Comparison of ENCODE assay signal across 8 cellular contexts in genomic region chr17:35242805-35243458, GRCh38. TPM values are rescaled to one million over a fixed set of nuclear protein-coding genes. Genes with fewer than 3 reads are reported as not detected.
DNase-seq lines count a peak whose midpoint lies in the region; ATAC-seq and TF ChIP-seq lines count a peak whose summit lies in the region.

Gene SLFN5, plus strand, starts transcription at chr17:35243072. Its CDS starts 15,619 bp downstream, at chr17:35258691.

- H3K4me1 ChIP-seq in DND-41 (ENCODE audit: insufficient read depth, low read length), result peaks cover 51% of the 10 kb centered on the region
- H3K4me1 ChIP-seq in KMS-11 (ENCODE audit: low read depth, poor library complexity, severe bottlenecking), result peaks cover 29% of the 10 kb centered on the region
- peaks cover 17 to 27% of the 10 kb centered on the region in 2 experiments for H3K4me1 ChIP-seq in neutrophil (ENCODE audit: control insufficient read depth in 1 of 2, insufficient read depth in 1 of 2, low read depth in 1 of 2, low read length in 1 of 2)

- ATAC-seq in DND-41 (ENCODE audit: insufficient read depth, low read depth) (peak; percentile 86), GM21737 (IDR thresholded peaks at IDR 0.05; ENCODE audit: unreplicated experiment) (peak; percentile 47)

- no peaks in the 10 kb centered on the region for H3K36me3 ChIP-seq in DND-41 (ENCODE audit: insufficient read depth, low read length)
- H3K36me3 ChIP-seq in KMS-11 (ENCODE audit: insufficient read depth), result no peaks in the 10 kb centered on the region
- H3K36me3 ChIP-seq in SK-N-MC (ENCODE audit: insufficient read depth, low read length), result 0 out of 2 replicates have a peak, but pooled peaks cover 4% of the 10 kb centered on the region
- no peaks in the 10 kb centered on the region for H3K36me3 ChIP-seq in neutrophil

- H3K4me2 ChIP-seq in DND-41 (ENCODE audit: insufficient read depth, low read length) (peak within 1 kb of the TSS; percentile 77), KMS-11 (peak within 1 kb of the TSS; percentile 96)

- H3K27ac ChIP-seq in DND-41 (ENCODE audit: low read length) (peak within 1 kb of the TSS; percentile 78), KMS-11 (peak within 1 kb of the TSS; percentile 48; the same call in 1 of the 2 replicates), SK-N-MC (peak within 1 kb of the TSS; percentile 89), neutrophil (peak within 1 kb of the TSS; percentile 82)

- no peak for TF ChIP-seq CTCF in DND-41 (IDR thresholded peaks at IDR 0.05; ENCODE audit: borderline replicate concordance, extremely low read depth, low read length, poor library complexity, severe bottlenecking)
- TF ChIP-seq CTCF in KMS-11 (conservative IDR thresholded peaks at IDR 0.05; ENCODE audit: low read depth, low read length), result no peak
- TF ChIP-seq CTCF in neutrophil (IDR thresholded peaks at IDR 0.05), result no peak
- no peak for TF ChIP-seq CTCF in subcutaneous adipose tissue (IDR thresholded peaks at IDR 0.05; ENCODE audit: low read depth)

- H2AFZ ChIP-seq in DND-41 (ENCODE audit: low read depth, low read length), result peak within 1 kb of the TSS; percentile 79
- peak within 1 kb of the TSS; percentile 76 for H2AFZ ChIP-seq in KMS-11 (ENCODE audit: low read depth)

- H3K79me2 ChIP-seq in DND-41 (ENCODE audit: insufficient read depth, low read length) (peaks cover 25% of the 10 kb centered on the region), KMS-11 (ENCODE audit: insufficient read depth, low read depth) (no peaks in the 10 kb centered on the region)

- DNase-seq in DND-41 (peak; percentile 92), SK-N-MC (ENCODE audit: low read depth, low spot score) (peak; percentile 61), germinal center (ENCODE audit: low spot score) (peak; percentile 94)
- peak; percentile 89 for DNase-seq in activated naive CD4-positive, alpha-beta T cell treated with anti-CD3 and anti-CD28 coated beads, Interleukin-2, amount 50 U/mL, for 16 hours

- H3K4me3 ChIP-seq in DND-41 (ENCODE audit: low read depth in 1 of 2, low read length in 2 of 2) (peak within 1 kb of the TSS; percentile 54 to 65), KMS-11 (IDR thresholded peaks at IDR 0.05; ENCODE audit: insufficient read depth, low read depth, low read length) (no peak within 1 kb of the TSS), SK-N-MC (peak within 1 kb of the TSS; percentile 86), neutrophil (ENCODE audit: low read depth in 1 of 2, low read length in 1 of 2) (peak within 1 kb of the TSS; percentile 74 to 82)

- H4K20me1 ChIP-seq in DND-41 (ENCODE audit: insufficient read depth, low read length) (peaks cover 14% of the 10 kb centered on the region; the same call in 1 of the 2 replicates), KMS-11 (ENCODE audit: insufficient read depth) (no peaks in the 10 kb centered on the region)

- H3K9ac ChIP-seq in DND-41 (ENCODE audit: low read depth, low read length) (peak within 1 kb of the TSS; percentile 74), KMS-11 (peak within 1 kb of the TSS; percentile 57; the same call in 1 of the 2 replicates), SK-N-MC (ENCODE audit: insufficient read length) (peak within 1 kb of the TSS; percentile 93)

- H3K9me3 ChIP-seq in DND-41 (ENCODE audit: insufficient read depth, low read length, severe bottlenecking) (no peaks in the 10 kb centered on the region), SK-N-MC (ENCODE audit: low read depth, low read length) (no peaks in the 10 kb centered on the region), neutrophil (no peaks in the 10 kb centered on the region)

- H3K27me3 ChIP-seq in DND-41 (ENCODE audit: insufficient read depth, low read length, poor library complexity), result peaks cover 15% of the 10 kb centered on the region
- no peaks in the 10 kb centered on the region for H3K27me3 ChIP-seq in KMS-11 (ENCODE audit: insufficient read depth, low read depth)
- peaks cover 77% of the 10 kb centered on the region for H3K27me3 ChIP-seq in neutrophil

RNA-seq across cellular contexts. Expression of gene SLFN5, which starts in this region (rescaled TPM):
- 10 to 100 TPM; 38.8 to 55.6 (median 39.2) TPM for total RNA-seq in subcutaneous adipose tissue
